Comparison of ENCODE assay signal across 12 cellular contexts in the genomic region with DNA sequence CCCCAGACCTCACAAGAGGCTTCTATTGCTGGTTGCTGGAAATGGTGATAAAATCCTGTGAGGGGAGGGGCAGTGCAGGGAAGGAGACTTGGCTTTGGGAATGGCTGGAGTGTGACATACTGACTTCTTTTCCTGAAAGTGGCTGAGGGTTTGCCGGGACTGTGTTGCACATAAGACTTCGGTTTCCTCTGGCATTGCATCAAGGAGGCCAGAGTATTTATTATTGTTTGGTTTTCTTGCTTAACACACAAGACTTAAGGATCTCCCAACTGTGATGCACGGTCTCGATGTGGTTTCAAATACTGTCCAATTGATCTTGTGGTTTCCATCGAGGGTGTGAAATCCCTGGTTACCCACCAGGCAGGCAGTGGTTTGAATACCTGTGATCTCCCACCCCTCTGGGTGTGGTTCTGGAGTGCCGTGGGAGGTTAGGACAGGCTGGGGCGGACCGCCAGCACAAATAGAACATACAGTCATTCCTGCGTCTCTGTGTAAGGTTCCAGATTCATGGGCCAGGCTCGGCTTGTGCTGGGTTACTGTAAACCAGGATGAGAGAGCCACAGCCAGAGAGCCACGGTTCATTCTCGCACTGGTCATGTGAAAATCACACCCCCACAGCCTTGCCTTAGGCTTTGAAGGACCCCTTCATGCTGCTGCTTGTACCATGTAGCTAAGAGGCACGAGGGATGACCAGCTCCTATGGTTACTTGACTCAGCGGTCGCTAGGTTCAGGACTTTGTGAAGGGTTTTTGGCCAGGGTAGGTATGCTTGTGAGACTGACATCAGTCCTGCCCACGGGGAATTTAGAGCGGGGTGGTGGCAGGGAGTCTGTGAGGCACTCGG. TPM values are rescaled to one million over a fixed set of nuclear protein-coding genes. Genes with fewer than 3 reads are reported as not detected.
A peak's percentile ranks its signal among the peaks of the same experiment; 100 is the strongest.
DNase-seq lines count a peak whose midpoint lies in the region; ATAC-seq, FAIRE-seq and TF ChIP-seq lines count a peak whose summit lies in the region.
"Had no signal": no experiment of that assay in that cellular context is flagged by ENCODE, and none has a peak within 500 bp of the region (broad histone marks: within the 10 kb centered on the region; RNA-seq: fewer than 3 reads in every experiment).

No MANE protein-coding gene starts in this region.

- H3K36me3 ChIP-seq in RWPE2 (ENCODE audit: low read depth) (no peaks in the 10 kb centered on the region), neural progenitor cell (no peaks in the 10 kb centered on the region)

- H3K4me1 ChIP-seq in RWPE2 (ENCODE audit: insufficient read depth, poor library complexity, severe bottlenecking) (peaks cover 52% of the 10 kb centered on the region), neural progenitor cell (peaks cover 25% of the 10 kb centered on the region)

- peaks cover 13% of the 10 kb centered on the region for H4K20me1 ChIP-seq in neural progenitor cell (ENCODE audit: low read depth)

- DNase-seq in AG04450 (ENCODE audit: low read depth, low spot score) (peak; percentile 75), RWPE2 (ENCODE audit: low spot score) (no peak), fibroblast of peridontal ligament (ENCODE audit: extremely low read depth) (peak; percentile 98), neural progenitor cell (ENCODE audit: low spot score) (no peak), GM12892 (ENCODE audit: insufficient read length) (no peak), kidney tubule cell (ENCODE audit: low spot score) (no peak)
- no peak for DNase-seq in activated naive CD4-positive, alpha-beta T cell treated with anti-CD3 and anti-CD28 coated beads for 36 hours
- DNase-seq: NCI-H2227 treated with DMSO at 0.1 percent for 48 hours; stimulated activated CD4-positive, alpha-beta T cell treated with anti-CD3 and anti-CD28 coated beads, Interleukin-2, amount 100 ng/mL, for 48 hours had no signal

- H3K27ac ChIP-seq in AG04450 (ENCODE audit: low read depth, low read length) (peak overlapping the region; percentile 33), RWPE2 (ENCODE audit: poor library complexity, severe bottlenecking) (peak overlapping the region; percentile 73), neural progenitor cell (no peak overlapping the region)

- H3K4me1 Mint-ChIP-seq in neural progenitor cell = peaks cover 48% of the 10 kb centered on the region
- peaks cover 39% of the 10 kb centered on the region for H3K4me1 Mint-ChIP-seq in activated naive CD4-positive, alpha-beta T cell treated with anti-CD3 and anti-CD28 coated beads for 36 hours (ENCODE audit: low read depth)

- no peak for FAIRE-seq in GM12892 (lab: Jason Lieb, UNC)
- FAIRE-seq: D721Med had no signal

- no peaks in the 10 kb centered on the region for H3K36me3 Mint-ChIP-seq in neural progenitor cell
- H3K36me3 Mint-ChIP-seq in activated naive CD4-positive, alpha-beta T cell treated with anti-CD3 and anti-CD28 coated beads for 36 hours (ENCODE audit: low read depth) = no peaks in the 10 kb centered on the region

- intact Hi-C loops in activated naive CD4-positive, alpha-beta T cell treated with anti-CD3 and anti-CD28 coated beads for 36 hours (cut with micrococcal nuclease) = no loop called here

- TF ChIP-seq CTCF in AG04450 (IDR thresholded peaks at IDR 0.05; ENCODE audit: low read depth, low read length) = no peak
- TF ChIP-seq CTCF in RWPE2 (IDR thresholded peaks at IDR 0.05; ENCODE audit: poor library complexity, severe bottlenecking) = no peak
- TF ChIP-seq CTCF in neural progenitor cell (IDR thresholded peaks at IDR 0.05) = no peak

- peaks cover 1% of the 10 kb centered on the region for H3K27me3 Mint-ChIP-seq in neural progenitor cell (ENCODE audit: insufficient read depth, low read depth)
- no peaks in the 10 kb centered on the region for H3K27me3 Mint-ChIP-seq in activated naive CD4-positive, alpha-beta T cell treated with anti-CD3 and anti-CD28 coated beads for 36 hours (ENCODE audit: low read depth)
- H3K27me3 Mint-ChIP-seq: activated naive CD4-positive, alpha-beta T cell treated with anti-CD3 and anti-CD28 coated beads, Interleukin-2, amount 50 U/mL, for 24 hours had no signal

- H3K9ac ChIP-seq in neural progenitor cell = no peak overlapping the region

- no peak overlapping the region for H3K4me3 Mint-ChIP-seq in neural progenitor cell
- H3K4me3 Mint-ChIP-seq in activated naive CD4-positive, alpha-beta T cell treated with anti-CD3 and anti-CD28 coated beads for 36 hours = no peak overlapping the region
- H3K4me3 Mint-ChIP-seq: activated naive CD4-positive, alpha-beta T cell treated with anti-CD3 and anti-CD28 coated beads, Interleukin-2, amount 50 U/mL, for 24 hours had no signal

- peak overlapping the region; percentile 35 for H3K27ac Mint-ChIP-seq in neural progenitor cell
- H3K27ac Mint-ChIP-seq in activated naive CD4-positive, alpha-beta T cell treated with anti-CD3 and anti-CD28 coated beads for 36 hours = no peak overlapping the region
- H3K27ac Mint-ChIP-seq: activated naive CD4-positive, alpha-beta T cell treated with anti-CD3 and anti-CD28 coated beads, Interleukin-2, amount 50 U/mL, for 24 hours had no signal

- H3K4me3 ChIP-seq in AG04450 (ENCODE audit: low read depth, low read length) (peak overlapping the region; percentile 11; the same call in 1 of the 2 replicates), RWPE2 (ENCODE audit: severe bottlenecking) (no peak overlapping the region), neural progenitor cell (no peak overlapping the region)

- CTCF ChIA-PET in AG04450 (lab: Charles Lee) = interaction anchor here (1.0 to 1.2 kb wide), 2 partner anchors 10 to 31 kb away, joined by 3 to 8 read pairs; no protein-coding TSS in a partner anchor
- CTCF ChIA-PET in activated naive CD4-positive, alpha-beta T cell treated with anti-CD3 and anti-CD28 coated beads for 36 hours (lab: Charles Lee) = interaction anchor here (1.1 kb wide), 1 partner anchor 30 kb away, joined by 3 read pairs; no protein-coding TSS in a partner anchor

- no peak overlapping the region for H2AFZ ChIP-seq in neural progenitor cell (replicated peaks)

- no peaks in the 10 kb centered on the region for H3K9me3 Mint-ChIP-seq in neural progenitor cell
- no peaks in the 10 kb centered on the region for H3K9me3 Mint-ChIP-seq in activated naive CD4-positive, alpha-beta T cell treated with anti-CD3 and anti-CD28 coated beads for 36 hours
- H3K9me3 Mint-ChIP-seq: activated naive CD4-positive, alpha-beta T cell treated with anti-CD3 and anti-CD28 coated beads, Interleukin-2, amount 50 U/mL, for 24 hours had no signal

- H3K9me3 ChIP-seq in AG04450 (ENCODE audit: control insufficient read depth, insufficient read depth, low read length) = no peaks in the 10 kb centered on the region
- H3K9me3 ChIP-seq in RWPE2 (ENCODE audit: severe bottlenecking) = no peaks in the 10 kb centered on the region
- no peaks in the 10 kb centered on the region for H3K9me3 ChIP-seq in neural progenitor cell (ENCODE audit: low read depth)

- ATAC-seq in RWPE2 (ENCODE audit: low read depth) (peak; percentile 60), HG02981 (IDR thresholded peaks at IDR 0.05; ENCODE audit: unreplicated experiment) (no peak)

- POLR2A ChIA-PET in AG04450 (lab: Yijun Ruan, JAX) = no interaction called here

- no peaks in the 10 kb centered on the region for H3K79me2 ChIP-seq in neural progenitor cell (ENCODE audit: low read depth)

- TF ChIP-seq POLR2A in GM12892 (IDR thresholded peaks at IDR 0.05; ENCODE audit: low read depth, low read length) = no peak

- H3K4me2 ChIP-seq in neural progenitor cell = no peak overlapping the region

- H3F3A ChIP-seq in neural progenitor cell (ENCODE audit: low read depth) = peaks cover 8% of the 10 kb centered on the region

- peaks cover 2% of the 10 kb centered on the region for H3K27me3 ChIP-seq in AG04450 (ENCODE audit: control insufficient read depth, insufficient read depth, low read length)
- no peaks in the 10 kb centered on the region for H3K27me3 ChIP-seq in RWPE2 (ENCODE audit: insufficient read depth, poor library complexity, severe bottlenecking)
- H3K27me3 ChIP-seq in neural progenitor cell = no peaks in the 10 kb centered on the region

RNA-seq across cellular contexts. Expression of a gene that starts 39.2 kb away (rescaled TPM):
- polyA plus RNA-seq in AG04450 (2011; rRNA removed) = 27.6 and 28.1 TPM in 2 replicates
- 45.1 and 54.2 TPM in 2 replicates for polyA minus RNA-seq in AG04450 (2011; rRNA and poly(A)+ RNA removed)
- total RNA-seq in neural progenitor cell (ENCODE audit: low replicate concordance) = 21.1 and 29.3 TPM in 2 replicates
- 10 to 100 TPM; 10.5 to 11.8 TPM for total RNA-seq in activated naive CD4-positive, alpha-beta T cell treated with anti-CD3 and anti-CD28 coated beads for 36 hours
- polyA plus RNA-seq in GM12892 (2012; ENCODE audit: missing spikeins) = 9.7 TPM

RNA-seq across cellular contexts. Expression of a gene that starts 54.3 kb away (rescaled TPM):
- not detected in 2 replicates for polyA plus RNA-seq in AG04450 (2011; rRNA removed)
- polyA minus RNA-seq in AG04450 (2011; rRNA and poly(A)+ RNA removed) = not detected in 2 replicates
- not detected in 2 replicates for total RNA-seq in neural progenitor cell (ENCODE audit: low replicate concordance)
- not detected for total RNA-seq in activated naive CD4-positive, alpha-beta T cell treated with anti-CD3 and anti-CD28 coated beads for 36 hours
- polyA plus RNA-seq in GM12892 (2012; ENCODE audit: missing spikeins) = not detected

Comparison
In these comparisons a context has a peak if more than half of its experiments do, and no peak if none do; other contexts are left out.
1. DNase-seq: peak in AG04450 (single experiment) and fibroblast of peridontal ligament (single experiment); none in RWPE2 (single experiment), neural progenitor cell (single experiment), activated naive CD4-positive, alpha-beta T cell treated with anti-CD3 and anti-CD28 coated beads for 36 hours (single experiment), GM12892 (single experiment) and kidney tubule cell (single experiment).